In genomic region chr7:36154255-36155212, GRCh38 we compare ENCODE assay signal across 9 cellular contexts. TPM values are rescaled to one million over a fixed set of nuclear protein-coding genes. Genes with fewer than 3 reads are reported as not detected.
A peak's percentile ranks its signal among the peaks of the same experiment; 100 is the strongest.
DNase-seq lines count a peak whose midpoint lies in the region; TF ChIP-seq lines count a peak whose summit lies in the region.
"Had no signal": no experiment of that assay in that cellular context is flagged by ENCODE, and none has a peak within 500 bp of the region (broad histone marks: within the 10 kb centered on the region; RNA-seq: fewer than 3 reads in every experiment).

No MANE protein-coding gene starts in this region.

- no peaks in the 10 kb centered on the region for H3K27me3 ChIP-seq in DOHH2 (ENCODE audit: control insufficient read depth, low read length)
- no peaks in the 10 kb centered on the region for H3K27me3 ChIP-seq in left ventricle myocardium inferior (ENCODE audit: low read depth)
- no peaks in the 10 kb centered on the region for H3K27me3 ChIP-seq in rectal smooth muscle tissue (ENCODE audit: control insufficient read depth, insufficient read depth, low read length)
- H3K27me3 ChIP-seq: foreskin keratinocyte had no signal

- H3K4me1 ChIP-seq in DOHH2 (ENCODE audit: control insufficient read depth, low read length) (peaks cover 66% of the 10 kb centered on the region), left ventricle myocardium inferior (peaks cover 69% of the 10 kb centered on the region), rectal smooth muscle tissue (ENCODE audit: control insufficient read depth, insufficient read depth, low read length) (peaks cover 7% of the 10 kb centered on the region)

- H3K27ac ChIP-seq in DOHH2 (ENCODE audit: low read depth, low read length), result peak overlapping the region; percentile 53
- H3K27ac ChIP-seq in left ventricle myocardium inferior (replicated peaks), result peak overlapping the region; percentile 92
- H3K27ac ChIP-seq in rectal smooth muscle tissue (ENCODE audit: low read depth, low read length), result peak overlapping the region; percentile 79
- H3K27ac ChIP-seq: foreskin keratinocyte had no signal

- DNase-seq in SW480 (ENCODE audit: low spot score) (peak; percentile 47), left ventricle myocardium inferior (no peak), GM10266 (ENCODE audit: extremely low spot score) (no peak), activated gamma-delta T cell treated with Interleukin-2 at 50 U/mL for 16 hours (no peak), EL (no peak)
- no peak for DNase-seq in stimulated activated CD4-positive, alpha-beta T cell treated with anti-CD3 and anti-CD28 coated beads, Interleukin-1b, Interleukin-23, amount 100 ng/mL, for 48 hours
- DNase-seq: foreskin keratinocyte had no signal

- H3K4me2 ChIP-seq in DOHH2 (ENCODE audit: low read length), result peak overlapping the region; percentile 88

- no peak overlapping the region for H3K9ac ChIP-seq in rectal smooth muscle tissue (ENCODE audit: low read length)

- peak overlapping the region; percentile 83 for H3K4me3 ChIP-seq in DOHH2 (ENCODE audit: low read length)
- peak overlapping the region; percentile 88 for H3K4me3 ChIP-seq in left ventricle myocardium inferior
- peak overlapping the region; percentile 69 for H3K4me3 ChIP-seq in rectal smooth muscle tissue (ENCODE audit: low read length)

- H3K36me3 ChIP-seq in DOHH2 (ENCODE audit: control insufficient read depth, low read length) (peaks cover 61% of the 10 kb centered on the region), left ventricle myocardium inferior (no peaks in the 10 kb centered on the region), rectal smooth muscle tissue (ENCODE audit: control insufficient read depth, insufficient read depth, low read length) (no peaks in the 10 kb centered on the region)

- peaks cover 65% of the 10 kb centered on the region for H3K79me2 ChIP-seq in DOHH2 (ENCODE audit: control insufficient read depth, low read length)

- peaks cover 46% of the 10 kb centered on the region for H4K20me1 ChIP-seq in DOHH2 (ENCODE audit: control insufficient read depth, insufficient read depth, low read depth, low read length)

- intact Hi-C loops in left ventricle myocardium inferior (cut with micrococcal nuclease), result loop anchor here (10.0 kb wide), 1 partner anchor 140 kb away; no protein-coding TSS in a partner anchor

- peaks cover 4% of the 10 kb centered on the region for H3F3A ChIP-seq in DOHH2 (ENCODE audit: control insufficient read depth, insufficient read depth)

- peak; percentile 58 for TF ChIP-seq CTCF in DOHH2 (IDR thresholded peaks at IDR 0.05; ENCODE audit: low read depth, low read length, poor library complexity, severe bottlenecking)
- TF ChIP-seq CTCF in left ventricle myocardium inferior (IDR thresholded peaks at IDR 0.05; ENCODE audit: borderline replicate concordance), result peak; percentile 30
- no peak for TF ChIP-seq CTCF in GM10266 (IDR thresholded peaks at IDR 0.05; ENCODE audit: control insufficient read depth, insufficient read depth, low read depth, missing control alignments)

- H3K9me2 ChIP-seq in DOHH2 (replicated peaks; ENCODE audit: control insufficient read depth, low read length), result no peaks in the 10 kb centered on the region

- H3K9me3 ChIP-seq in DOHH2 (ENCODE audit: control insufficient read depth, insufficient read depth, low read length) (no peaks in the 10 kb centered on the region), left ventricle myocardium inferior (replicated peaks) (no peaks in the 10 kb centered on the region)

RNA-seq across cellular contexts. Expression of gene EEPD1, which starts 1.5 kb away (rescaled TPM):
- 7.1 TPM for total RNA-seq in left ventricle myocardium inferior
